24 cellular contexts compared by ENCODE assay signal in genomic region chr2:86510436-86510933, GRCh38. TPM values are rescaled to one million over a fixed set of nuclear protein-coding genes. Genes with fewer than 3 reads are reported as not detected.
DNase-seq lines count a peak whose midpoint lies in the region; ATAC-seq, FAIRE-seq and TF ChIP-seq lines count a peak whose summit lies in the region.
"Had no signal": no experiment of that assay in that cellular context is flagged by ENCODE, and none has a peak within 500 bp of the region (broad histone marks: within the 10 kb centered on the region; RNA-seq: fewer than 3 reads in every experiment).

No MANE protein-coding gene starts in this region.

- H3K9me3 ChIP-seq in esophagus squamous epithelium (no peaks in the 10 kb centered on the region), suprapubic skin (no peaks in the 10 kb centered on the region), pancreas (no peaks in the 10 kb centered on the region)

- WGBS in esophagus squamous epithelium, 2 donors = 95 to 100% methylated on average over 2 of the region's 4 CpGs
- WGBS in suprapubic skin = 91% methylated on average over 4 of the region's 4 CpGs
- WGBS in pancreas, 2 donors = 95 to 96% methylated on average over 4 of the region's 4 CpGs

- peak overlapping the region; percentile 1 for H3K27ac Mint-ChIP-seq in central memory CD8-positive, alpha-beta T cell (ENCODE audit: low read depth)

- TF ChIP-seq POLR2A in esophagus squamous epithelium (IDR thresholded peaks at IDR 0.05) (no peak), suprapubic skin (IDR thresholded peaks at IDR 0.05) (no peak)

- peaks cover 0 to 48% (median 13%) of the 10 kb centered on the region in 3 donors for H3K36me3 ChIP-seq in esophagus squamous epithelium
- H3K36me3 ChIP-seq in suprapubic skin = peaks cover 42% of the 10 kb centered on the region
- H3K36me3 ChIP-seq in pancreas = peaks cover 6 to 27% (median 13%) of the 10 kb centered on the region in 3 donors

- no peak for TF ChIP-seq EP300 in suprapubic skin (IDR thresholded peaks at IDR 0.05)

- ATAC-seq in Right ventricle myocardium inferior (peak; percentile 58), pancreas (no peak)
- ATAC-seq in central memory CD8-positive, alpha-beta T cell (replicated peaks; ENCODE audit: extremely low read depth, poor library complexity, severe bottlenecking) = no peak
- ATAC-seq: HCT116 had no signal

- H3K4me1 ChIP-seq in esophagus squamous epithelium (peaks cover 0 to 35% (median 0%) of the 10 kb centered on the region in 3 donors), suprapubic skin (peaks cover 24% of the 10 kb centered on the region), pancreas (no peaks in the 10 kb centered on the region)

- peaks cover 19% of the 10 kb centered on the region for H3K36me3 Mint-ChIP-seq in central memory CD8-positive, alpha-beta T cell (ENCODE audit: insufficient read depth)

- intact Hi-C loops in Right ventricle myocardium inferior (cut with DNase I) (no loop called here), cardiac septum (cut with DNase I) (no loop called here), esophagus squamous epithelium (cut with DNase I) (no loop called here), pancreas (cut with DNase I) (no loop called here)

- no peak for FAIRE-seq in pancreas (lab: Jason Lieb, UNC)
- FAIRE-seq: H1 had no signal

- H3K4me1 Mint-ChIP-seq in central memory CD8-positive, alpha-beta T cell = peaks cover 29% of the 10 kb centered on the region

- DNase-seq in Right ventricle myocardium inferior (ENCODE audit: missing footprints) (no peak), cardiac septum (ENCODE audit: low spot score) (no peak), esophagus squamous epithelium (lab: John Stamatoyannopoulos, UW) (no peak), suprapubic skin (ENCODE audit: low spot score in 2 of 2) (no peak), pancreas (no peak)
- no peak for DNase-seq in central memory CD8-positive, alpha-beta T cell (ENCODE audit: low spot score in 2 of 2)
- no peak for DNase-seq in activated CD4-positive, CD25-positive, alpha-beta regulatory T cell (lab: John Stamatoyannopoulos, UW)
- DNase-seq: AML-193, DMS53, GF-D8, KBM-7, MM.1S, NCI-H1048, NCI-H1436, NCI-H187 treated with DMSO at 0.1 percent for 48 hours, NCI-H2107, NCI-H510A, NCI-H748 treated with DMSO at 0.1 percent for 48 hours, PC-9, RPMI8226, SIG-M5 had no signal

- no peaks in the 10 kb centered on the region for H3K27me3 ChIP-seq in esophagus squamous epithelium
- H3K27me3 ChIP-seq in suprapubic skin = no peaks in the 10 kb centered on the region
- H3K27me3 ChIP-seq in pancreas = no peaks in the 10 kb centered on the region

- no peak overlapping the region for H3K4me3 ChIP-seq in esophagus squamous epithelium
- no peak overlapping the region for H3K4me3 ChIP-seq in suprapubic skin
- no peak overlapping the region for H3K4me3 ChIP-seq in pancreas
- H3K4me3 ChIP-seq: PC-9 had no signal

- no peak overlapping the region for H3K4me3 Mint-ChIP-seq in central memory CD8-positive, alpha-beta T cell

- H3K27ac ChIP-seq in esophagus squamous epithelium (peak overlapping the region in 3 of 4 donors; percentile 66 to 81 (median 71)), suprapubic skin (peak overlapping the region; percentile 46), pancreas (no peak overlapping the region)
- H3K27ac ChIP-seq: C4-2B, PC-9 had no signal

- no peaks in the 10 kb centered on the region for H3K27me3 Mint-ChIP-seq in central memory CD8-positive, alpha-beta T cell

- TF ChIP-seq CTCF in esophagus squamous epithelium (IDR thresholded peaks at IDR 0.05) = no peak
- no peak for TF ChIP-seq CTCF in suprapubic skin (IDR thresholded peaks at IDR 0.05)
- TF ChIP-seq CTCF in pancreas (IDR thresholded peaks at IDR 0.05) = no peak

- no peaks in the 10 kb centered on the region for H3K9me3 Mint-ChIP-seq in central memory CD8-positive, alpha-beta T cell

RNA-seq across cellular contexts. Expression of gene CHMP3, which starts 52.8 kb away (rescaled TPM):
- total RNA-seq in Right ventricle myocardium inferior (171 TPM), cardiac septum (175 TPM), esophagus squamous epithelium (100 to 1,000 TPM in 1 of 4 donors, 10 to 100 TPM in 3; 55.5 to 103 (median 65.5) TPM), suprapubic skin (100 to 1,000 TPM in 1 of 4 donors, 10 to 100 TPM in 3; 77.5 to 104 (median 92.4) TPM), pancreas (10 to 100 TPM; 62.0 to 87.6 (median 80.9) TPM)
- polyA plus RNA-seq in pancreas = 10 to 100 TPM; 25.7 to 48.7 TPM

Comparison
In these comparisons a context has a peak if more than half of its experiments do, and no peak if none do; other contexts are left out.
1. H3K27ac ChIP-seq: peak in esophagus squamous epithelium (3 of 4) and suprapubic skin (single experiment); none in pancreas (0 of 4).